24 cellular contexts compared by ENCODE assay signal in genomic region chr11:36012979-36013378, GRCh38.
A peak's percentile ranks its signal among the peaks of the same experiment; 100 is the strongest.
DNase-seq lines count a peak whose midpoint lies in the region; ATAC-seq and TF ChIP-seq lines count a peak whose summit lies in the region.
"Had no signal": no experiment of that assay in that cellular context is flagged by ENCODE, and none has a peak within 500 bp of the region (broad histone marks: within the 10 kb centered on the region; RNA-seq: fewer than 3 reads in every experiment).

No MANE protein-coding gene starts in this region.

- H3K36me3 ChIP-seq in right atrium auricular region (no peaks in the 10 kb centered on the region), transverse colon (no peaks in the 10 kb centered on the region)
- H3K36me3 ChIP-seq: ascending aorta, esophagus muscularis mucosa, neural progenitor cell had no signal

- H3K27me3 ChIP-seq in right atrium auricular region (no peaks in the 10 kb centered on the region), right cardiac atrium (ENCODE audit: control insufficient read depth, insufficient read depth) (no peaks in the 10 kb centered on the region), transverse colon (no peaks in the 10 kb centered on the region)
- H3K27me3 ChIP-seq: ascending aorta, BLaER1, esophagus muscularis mucosa, neural progenitor cell, testis had no signal

- H3K27ac ChIP-seq in right atrium auricular region (peak overlapping the region in 1 of 2 donors; percentile 45), epithelial cell of prostate (peak overlapping the region; percentile 19), right cardiac atrium (ENCODE audit: low read length) (no peak overlapping the region), transverse colon (no peak overlapping the region)
- H3K27ac ChIP-seq: ascending aorta, BLaER1, esophagus muscularis mucosa, neural progenitor cell had no signal

- intact Hi-C loops in Right ventricle myocardium inferior (cut with DNase I), result no loop called here
- intact Hi-C loops in right cardiac atrium (cut with DNase I), result no loop called here
- intact Hi-C loops in transverse colon (cut with DNase I; ENCODE audit: low total_unique reads), result no loop called here

- ATAC-seq in Right ventricle myocardium inferior (peak; percentile 70), right cardiac atrium (peak; percentile 53 to 61), HG03025 (IDR thresholded peaks at IDR 0.05; ENCODE audit: low FRiP score, unreplicated experiment) (no peak)
- ATAC-seq: stimulated activated memory B cell treated with anti-CD40 and anti-IgM and Interleukin-4, amounts not matched to agents 10 μg/mL and 1 μg/mL and 100 μg/mL, for 72 hours had no signal

- DNase-seq in Right ventricle myocardium inferior (ENCODE audit: missing footprints) (no peak), right atrium auricular region (ENCODE audit: low spot score) (no peak), epithelial cell of prostate (ENCODE audit: low read depth, low spot score) (no peak), right cardiac atrium (no peak), NCI-H1092 (lab: John Stamatoyannopoulos, UW) (no peak), T-helper 9 cell (no peak), transverse colon (no peak)
- DNase-seq: activated CD8-positive, alpha-beta memory T cell treated with anti-CD3 and anti-CD28 coated beads for 24 hours; activated naive CD4-positive, alpha-beta T cell treated with Interleukin-2 at 50 U/mL for 16 hours; activated T-cell treated with anti-CD3 and anti-CD28 coated beads, Interleukin-2, amount 50 U/mL, for 24 hours; effector CD8-positive, alpha-beta T cell; head of caudate nucleus; KG1; NCI-H1694; SHP77 treated with DMSO at 0.1 percent for 48 hours; small intestine; T-helper 1 cell; testis had no signal

- H3K4me1 ChIP-seq in right atrium auricular region, result peaks cover 0 to 33% of the 10 kb centered on the region in 2 donors
- H3K4me1 ChIP-seq in right cardiac atrium (ENCODE audit: control insufficient read depth, insufficient read depth, low read length), result no peaks in the 10 kb centered on the region
- H3K4me1 ChIP-seq in transverse colon, result peaks cover 0 to 19% (median 2%) of the 10 kb centered on the region in 4 donors

- H3K9me3 ChIP-seq in right atrium auricular region (no peaks in the 10 kb centered on the region), right cardiac atrium (ENCODE audit: control insufficient read depth, low read length) (no peaks in the 10 kb centered on the region), transverse colon (no peaks in the 10 kb centered on the region)
- H3K9me3 ChIP-seq: ascending aorta, esophagus muscularis mucosa, testis had no signal

- no peak for TF ChIP-seq POLR2A in transverse colon (IDR thresholded peaks at IDR 0.05)

- no peak for TF ChIP-seq EP300 in transverse colon (IDR thresholded peaks at IDR 0.05; ENCODE audit: low read depth)

- in situ Hi-C loops in transverse colon (cut with MboI; ENCODE audit: low pct_ligation_motif_present in 1 of 4, low pct_unique_long_range_greater_than_20kb in 1 of 4, low sequenced_read_pairs in 3 of 4), result no loop called here

- whole genome bisulfite sequencing in right cardiac atrium, result 60% methylated on average over 2 of the region's 2 CpGs
- 82 to 91% methylated on average over 2 of the region's 2 CpGs for WGBS in transverse colon (ENCODE audit: low coverage in 1 of 2), 2 donors

- TF ChIP-seq CTCF in right atrium auricular region (IDR thresholded peaks at IDR 0.05) (no peak), transverse colon (IDR thresholded peaks at IDR 0.05) (no peak)

- no peak overlapping the region for H3K4me3 ChIP-seq in right atrium auricular region
- no peak overlapping the region for H3K4me3 ChIP-seq in right cardiac atrium (ENCODE audit: low read length)
- H3K4me3 ChIP-seq in transverse colon, result no peak overlapping the region
- H3K4me3 ChIP-seq: ascending aorta, BLaER1, esophagus muscularis mucosa, neural progenitor cell, testis had no signal
